1 cellular context compared by ENCODE assay signal in genomic region chr10:127426746-127427145, GRCh38.
TF ChIP-seq lines count a peak whose summit lies in the region.

No MANE protein-coding gene starts in this region.

TF ChIP-seq in IMR-90, 13 proteins besides CTCF, POLR2A, EP300 and RAD21 (continued from another document):
- TF ChIP-seq, protein P1, sequence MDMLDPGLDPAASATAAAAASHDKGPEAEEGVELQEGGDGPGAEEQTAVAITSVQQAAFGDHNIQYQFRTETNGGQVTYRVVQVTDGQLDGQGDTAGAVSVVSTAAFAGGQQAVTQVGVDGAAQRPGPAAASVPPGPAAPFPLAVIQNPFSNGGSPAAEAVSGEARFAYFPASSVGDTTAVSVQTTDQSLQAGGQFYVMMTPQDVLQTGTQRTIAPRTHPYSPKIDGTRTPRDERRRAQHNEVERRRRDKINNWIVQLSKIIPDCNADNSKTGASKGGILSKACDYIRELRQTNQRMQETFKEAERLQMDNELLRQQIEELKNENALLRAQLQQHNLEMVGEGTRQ (IDR thresholded peaks at IDR 0.05; ENCODE audit: low read depth, low read length) = no peak
- TF ChIP-seq FOS (IDR thresholded peaks at IDR 0.05; ENCODE audit: low read depth, low read length) (no peak), MAZ (IDR thresholded peaks at IDR 0.05; ENCODE audit: borderline replicate concordance, low read depth, low read length) (no peak), MAFK (IDR thresholded peaks at IDR 0.05; ENCODE audit: low read depth, low read length) (no peak), SMC3 (IDR thresholded peaks at IDR 0.05; ENCODE audit: low read depth, low read length) (no peak)
